Comparison of ENCODE assay signal across 9 cellular contexts in genomic region chr14:70654609-70655008, GRCh38. TPM values are rescaled to one million over a fixed set of nuclear protein-coding genes. Genes with fewer than 3 reads are reported as not detected.
DNase-seq lines count a peak whose midpoint lies in the region; ATAC-seq and TF ChIP-seq lines count a peak whose summit lies in the region.
"Had no signal": no experiment of that assay in that cellular context is flagged by ENCODE, and none has a peak within 500 bp of the region (broad histone marks: within the 10 kb centered on the region; RNA-seq: fewer than 3 reads in every experiment).

No MANE protein-coding gene starts in this region.

- H3K14ac ChIP-seq in H9 (ENCODE audit: insufficient read depth, low read length): no peak overlapping the region

- no peaks in the 10 kb centered on the region for H3K36me3 ChIP-seq in mesendoderm (ENCODE audit: control insufficient read depth, insufficient read depth, low read length)
- H3K36me3 ChIP-seq in left ventricle myocardium inferior: no peaks in the 10 kb centered on the region

- peaks cover 63 to 72% of the 10 kb centered on the region in 2 experiments for H3K4me1 Mint-ChIP-seq in H9
- peaks cover 66% of the 10 kb centered on the region for H3K4me1 Mint-ChIP-seq in T-helper 17 cell

- no peak for TF ChIP-seq CTCF in GM12865 (IDR thresholded peaks at IDR 0.05; ENCODE audit: insufficient read depth, low read depth, low read length, missing control alignments)
- no peak for TF ChIP-seq CTCF in H9 (conservative IDR thresholded peaks at IDR 0.05)
- no peak for TF ChIP-seq CTCF in left ventricle myocardium inferior (IDR thresholded peaks at IDR 0.05; ENCODE audit: borderline replicate concordance)

- H3K9me3 ChIP-seq in H9 (ENCODE audit: control insufficient read depth, low read depth, low read length) (no peaks in the 10 kb centered on the region), T-helper 17 cell (ENCODE audit: control insufficient read depth, low read length, poor library complexity, severe bottlenecking) (no peaks in the 10 kb centered on the region), left ventricle myocardium inferior (replicated peaks) (no peaks in the 10 kb centered on the region)

- H2BK12ac ChIP-seq in H9 (ENCODE audit: insufficient read length, low read depth, low read length): no peak overlapping the region

- H3K4me1 ChIP-seq in H9 (ENCODE audit: insufficient read depth, low read length): peaks cover 34% of the 10 kb centered on the region
- H3K4me1 ChIP-seq in mesendoderm (ENCODE audit: control insufficient read depth, low read depth, low read length): peaks cover 13% of the 10 kb centered on the region
- H3K4me1 ChIP-seq in left ventricle myocardium inferior: no peaks in the 10 kb centered on the region

- no peak overlapping the region for H3K9ac ChIP-seq in H9 (ENCODE audit: extremely low read depth, insufficient read length, low read length)
- H3K9ac ChIP-seq in mesendoderm (ENCODE audit: low read length): no peak overlapping the region

- no peak overlapping the region for H3T11ph ChIP-seq in H9 (ENCODE audit: low read length)

- H3K79me1 ChIP-seq in H9 (ENCODE audit: insufficient read depth, low read depth, low read length, poor library complexity, severe bottlenecking): no peaks in the 10 kb centered on the region
- peaks cover 14% of the 10 kb centered on the region for H3K79me1 ChIP-seq in mesendoderm (ENCODE audit: low read length)

- H2AK5ac ChIP-seq in H9 (ENCODE audit: insufficient read length, low read length) (no peak overlapping the region), mesendoderm (ENCODE audit: low read length) (no peak overlapping the region)

- DNase-seq in GM12865 (ENCODE audit: low read depth) (peak; percentile 87), H9 (no peak), T-helper 17 cell (no peak), mesendoderm (no peak), left ventricle myocardium inferior (no peak), globus pallidus (ENCODE audit: low spot score) (no peak), midbrain (lab: John Stamatoyannopoulos, UW) (no peak), NCI-H345 (lab: John Stamatoyannopoulos, UW) (no peak)
- DNase-seq: EL had no signal

- no peaks in the 10 kb centered on the region for H4K20me1 ChIP-seq in H9 (ENCODE audit: control insufficient read depth, insufficient read depth, insufficient read length)

- H3K27ac Mint-ChIP-seq in H9 (0 out of 7 replicates have a peak overlapping the region, but pooled peaks of 1 of the 3 experiments have one; percentile 29), T-helper 17 cell (peak overlapping the region; percentile 97)

- H4K91ac ChIP-seq in H9 (ENCODE audit: insufficient read length, low read depth, low read length): no peak overlapping the region

- H4K5ac ChIP-seq in H9 (ENCODE audit: insufficient read length, low read depth, low read length): no peak overlapping the region
- H4K5ac ChIP-seq in mesendoderm (ENCODE audit: low read length): no peak overlapping the region

- H2AFZ ChIP-seq in H9 (ENCODE audit: low read length): no peak overlapping the region

- no peak overlapping the region for H3K18ac ChIP-seq in H9 (ENCODE audit: insufficient read length, low read depth, low read length)
- H3K18ac ChIP-seq in mesendoderm (ENCODE audit: low read length): peak overlapping the region; percentile 11

- peak; percentile 8 for ATAC-seq in T-helper 17 cell

- no peaks in the 10 kb centered on the region for H3K9me3 Mint-ChIP-seq in H9

- H3K4ac ChIP-seq in H9 (ENCODE audit: low read depth, low read length): no peak overlapping the region; the same call in 1 of the 2 replicates
- H3K4ac ChIP-seq in mesendoderm (ENCODE audit: low read depth, low read length): no peak overlapping the region

- H3K23ac ChIP-seq in H9 (ENCODE audit: insufficient read length, low read depth, low read length): no peak overlapping the region
- H3K23ac ChIP-seq in mesendoderm (ENCODE audit: low read length): no peak overlapping the region

- peak overlapping the region; percentile 88 for H3K27ac ChIP-seq in H9 (ENCODE audit: insufficient read length, low read depth, low read length)
- H3K27ac ChIP-seq in mesendoderm (ENCODE audit: low read depth, low read length): no peak overlapping the region
- no peak overlapping the region for H3K27ac ChIP-seq in left ventricle myocardium inferior (replicated peaks)

- peak overlapping the region; percentile 49 for H2BK20ac ChIP-seq in H9 (ENCODE audit: low read depth, low read length, poor library complexity, severe bottlenecking)

- no peaks in the 10 kb centered on the region for H3K23me2 ChIP-seq in H9 (ENCODE audit: insufficient read length, low read depth, low read length, poor library complexity, severe bottlenecking)

- H3K27me3 ChIP-seq in H9 (ENCODE audit: insufficient read depth, low read length): no peaks in the 10 kb centered on the region; the same call in 1 of the 2 replicates
- H3K27me3 ChIP-seq in mesendoderm (ENCODE audit: insufficient read depth, low read length, poor library complexity): no peaks in the 10 kb centered on the region
- no peaks in the 10 kb centered on the region for H3K27me3 ChIP-seq in left ventricle myocardium inferior (ENCODE audit: low read depth)

- H3K56ac ChIP-seq in H9 (ENCODE audit: insufficient read length, low read depth, low read length) (no peak overlapping the region), mesendoderm (ENCODE audit: low read length) (no peak overlapping the region)

- H4K8ac ChIP-seq in H9 (replicated peaks; ENCODE audit: insufficient read length, low read depth, low read length) (no peak overlapping the region), mesendoderm (ENCODE audit: low read depth, low read length) (no peak overlapping the region)

- H3K4me3 Mint-ChIP-seq in H9: peak overlapping the region in 1 of 2 experiments; percentile 47; a peak in 1 of 5 replicates
- peak overlapping the region; percentile 39 for H3K4me3 Mint-ChIP-seq in T-helper 17 cell

- WGBS in H9 (ENCODE audit: extremely low coverage, insufficient read length, low lambda C conversion rate): no CpG with 5 or more reads among the region's 6 CpGs
- WGBS in mesendoderm (ENCODE audit: extremely low coverage, insufficient coverage, low lambda C conversion rate): no CpG with 5 or more reads among the region's 6 CpGs

- H3K4me2 ChIP-seq in H9 (ENCODE audit: insufficient read depth, insufficient read length, low read length): no peak overlapping the region
- no peak overlapping the region for H3K4me2 ChIP-seq in mesendoderm (ENCODE audit: low read length)

- H3K36me3 Mint-ChIP-seq in H9 (ENCODE audit: insufficient read depth in 1 of 3, low read depth in 3 of 3) (peaks cover 20 to 35% (median 28%) of the 10 kb centered on the region in 3 experiments; a peak in 6 of 7 replicates), T-helper 17 cell (ENCODE audit: low read depth) (no peaks in the 10 kb centered on the region)

- H2BK15ac ChIP-seq in H9 (ENCODE audit: low read depth, low read length) (no peak overlapping the region), mesendoderm (replicated peaks; ENCODE audit: low read depth) (no peak overlapping the region)

- no peaks in the 10 kb centered on the region for H3K27me3 Mint-ChIP-seq in H9 (ENCODE audit: low read depth)
- no peaks in the 10 kb centered on the region for H3K27me3 Mint-ChIP-seq in T-helper 17 cell

- intact Hi-C loops in left ventricle myocardium inferior (cut with micrococcal nuclease): no loop called here

- H3K79me2 ChIP-seq in H9 (ENCODE audit: insufficient read depth, low read length): peaks cover 11% of the 10 kb centered on the region; the same call in 1 of the 2 replicates
- peaks cover 40% of the 10 kb centered on the region for H3K79me2 ChIP-seq in mesendoderm (ENCODE audit: control insufficient read depth, insufficient read depth, low read length)

- H2BK120ac ChIP-seq in H9 (ENCODE audit: low read depth, low read length, poor library complexity, severe bottlenecking) (peak overlapping the region; percentile 19), mesendoderm (ENCODE audit: low read depth, low read length) (no peak overlapping the region)

- peak overlapping the region; percentile 72 for H2BK5ac ChIP-seq in H9 (ENCODE audit: insufficient read length, low read length)
- no peak overlapping the region for H2BK5ac ChIP-seq in mesendoderm (ENCODE audit: low read length)

- H3K4me3 ChIP-seq in GM12865 (ENCODE audit: low read depth, low read length) (peak overlapping the region; percentile 56), mesendoderm (ENCODE audit: low read length) (no peak overlapping the region), left ventricle myocardium inferior (no peak overlapping the region)

RNA-seq across cellular contexts. Expression of gene TTC9, which starts 12.9 kb away (rescaled TPM):
- 17.4 and 17.7 TPM in 2 replicates for total RNA-seq in H9 (2021)
- total RNA-seq in T-helper 17 cell: 10 to 100 TPM in 1 of 2 donors, 1 to 10 TPM in 1; 8.2 to 11.7 TPM
- polyA plus RNA-seq in mesendoderm (2013, experiment 1 of 2): 9.7 TPM
- polyA plus RNA-seq in mesendoderm (2013, experiment 2 of 2): 10.1 TPM
- total RNA-seq in left ventricle myocardium inferior: 1.9 TPM

RNA-seq across cellular contexts. Expression of gene MED6, which starts 54.2 kb away (rescaled TPM):
- 53.5 and 55.3 TPM in 2 replicates for total RNA-seq in H9 (2021)
- total RNA-seq in T-helper 17 cell: 10 to 100 TPM; 74.5 to 90.4 TPM
- 40.8 TPM for polyA plus RNA-seq in mesendoderm (2013, experiment 1 of 2)
- polyA plus RNA-seq in mesendoderm (2013, experiment 2 of 2): 39.8 TPM
- 19.4 TPM for total RNA-seq in left ventricle myocardium inferior
